ENCODE assay signal across 8 cellular contexts in the genomic region with DNA sequence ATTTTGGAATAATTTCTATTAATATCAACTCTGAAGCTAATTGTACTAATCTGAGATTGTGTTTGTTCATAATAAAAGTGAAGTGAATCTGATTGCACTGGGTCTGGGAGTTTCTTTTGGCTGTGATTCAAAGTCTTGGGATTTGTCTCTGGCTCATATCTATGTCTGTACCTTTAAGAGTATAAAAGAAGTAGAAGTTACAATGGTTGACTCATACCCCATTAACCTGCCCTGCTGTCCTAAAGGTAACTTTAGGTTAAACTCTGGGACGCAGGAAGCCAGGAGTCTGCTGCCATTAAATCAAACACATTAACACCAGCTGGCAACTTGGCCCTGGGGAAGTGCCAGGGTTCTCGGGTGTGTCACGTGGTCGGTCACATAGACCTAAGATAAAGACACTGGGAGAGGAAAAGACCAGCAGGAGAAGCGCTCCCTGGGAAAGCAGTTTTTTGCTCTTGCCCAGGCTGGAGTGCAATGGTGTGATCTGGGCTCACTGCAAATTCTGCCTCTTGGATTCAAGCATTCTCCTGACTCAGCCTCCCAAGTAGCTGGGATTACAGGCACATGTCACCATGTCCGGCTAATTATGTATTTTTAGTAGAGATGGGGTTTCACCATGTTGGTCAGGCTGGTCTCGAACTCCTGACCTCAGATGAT. TPM values are rescaled to one million over a fixed set of nuclear protein-coding genes. Genes with fewer than 3 reads are reported as not detected.
DNase-seq lines count a peak whose midpoint lies in the region; ATAC-seq and TF ChIP-seq lines count a peak whose summit lies in the region.

No MANE protein-coding gene starts in this region.

- no TSS peak for BruUV-seq in mammary epithelial cell (replicated peaks; lab: Mats Ljungman, UMichigan)

- H3K79me2 ChIP-seq in mammary epithelial cell (ENCODE audit: insufficient read depth, low read length) = peaks cover 15% of the 10 kb centered on the region

- dilution Hi-C loops in mammary epithelial cell (cut with HindIII; ENCODE audit: low sequenced_read_pairs) = loop anchor here (5.0 kb wide), 1 partner anchor 32 kb away; no protein-coding TSS in a partner anchor

- H3K4me2 ChIP-seq in mammary epithelial cell (ENCODE audit: insufficient read depth, low read depth, low read length) = no peak overlapping the region

- CTCF ChIA-PET in mammary epithelial cell (lab: Charles Lee; ENCODE audit: low non-redundant PET) = no interaction called here

- peaks cover 1% of the 10 kb centered on the region for H4K20me1 ChIP-seq in mammary epithelial cell (ENCODE audit: insufficient read depth, low read length)

- H2AFZ ChIP-seq in mammary epithelial cell (ENCODE audit: low read depth, low read length) = no peak overlapping the region

- H3K4me1 ChIP-seq in mammary epithelial cell (ENCODE audit: insufficient read depth, low read length) = peaks cover 38% of the 10 kb centered on the region
- H3K4me1 ChIP-seq in urinary bladder (ENCODE audit: insufficient read depth) = no peaks in the 10 kb centered on the region

- DNase-seq in ELR (ENCODE audit: low read depth) (peak; percentile 69), NCI-H226 (peak; percentile 92), mammary epithelial cell (peak; percentile 90), left lobe of liver (ENCODE audit: low spot score) (peak; percentile 97), NCI-H1417 treated with DMSO at 0.1 percent for 48 hours (lab: John Stamatoyannopoulos, UW) (no peak), activated gamma-delta T cell treated with Interleukin-2 at 50 U/mL for 16 hours (no peak)
- no peak for DNase-seq in stimulated activated naive CD4-positive, alpha-beta T cell treated with Interleukin-2 at 50 U/mL for 16 hours (lab: John Stamatoyannopoulos, UW)

- WGBS in mammary epithelial cell (ENCODE audit: low coverage, missing lambda C conversion rate) = 27% methylated on average over 7 of the region's 7 CpGs
- 28% methylated on average over 7 of the region's 7 CpGs for WGBS in urinary bladder

- in situ Hi-C loops in mammary epithelial cell (cut with MboI; ENCODE audit: low sequenced_read_pairs in 2 of 2) = no loop called here

- no peaks in the 10 kb centered on the region for H3K9me3 ChIP-seq in mammary epithelial cell (replicated peaks; ENCODE audit: insufficient read depth, low read length)

- H3K27me3 ChIP-seq in mammary epithelial cell (ENCODE audit: insufficient read depth, low read length) = no peaks in the 10 kb centered on the region

- intact Hi-C loops in mammary epithelial cell (cut with micrococcal nuclease) = loop anchor here (1.0 kb wide), 1 partner anchor 8 kb away; no protein-coding TSS in a partner anchor

- H3K27ac ChIP-seq in mammary epithelial cell (ENCODE audit: insufficient read depth, low read depth, low read length) = peak overlapping the region; percentile 76
- peak overlapping the region; percentile 3 for H3K27ac ChIP-seq in urinary bladder (ENCODE audit: low read depth)

- ATAC-seq in left lobe of liver = peak; percentile 83

- no peak for TF ChIP-seq CTCF in mammary epithelial cell (conservative IDR thresholded peaks at IDR 0.05 in 1 of 2, IDR thresholded peaks at IDR 0.05 in 1 of 2; ENCODE audit: extremely low read depth in 1 of 2, insufficient read depth in 1 of 2, low read depth in 1 of 2, low read length in 2 of 2)

- no peak overlapping the region for H3K4me3 ChIP-seq in mammary epithelial cell (replicated peaks in 1 of 3; ENCODE audit: insufficient read depth in 1 of 3, low read depth in 2 of 3, low read length in 3 of 3)
- H3K4me3 ChIP-seq in urinary bladder (ENCODE audit: low read depth, low read length) = no peak overlapping the region

- peaks cover 7% of the 10 kb centered on the region for H3K36me3 ChIP-seq in mammary epithelial cell (ENCODE audit: insufficient read depth, low read length)
- peaks cover 3% of the 10 kb centered on the region for H3K36me3 ChIP-seq in urinary bladder (ENCODE audit: insufficient read depth)

- no peak overlapping the region for H3K9ac ChIP-seq in mammary epithelial cell (ENCODE audit: insufficient read depth, low read length)

RNA-seq across cellular contexts. Expression of a gene that starts 17.8 kb away (rescaled TPM):
- 100 to 1,000 TPM; 348 to 939 TPM for total RNA-seq in mammary epithelial cell
- 1,049 TPM for polyA plus RNA-seq in mammary epithelial cell
- polyA minus RNA-seq in mammary epithelial cell = 2,037 TPM
- 257 TPM for total RNA-seq in left lobe of liver
- 35.2 TPM for total RNA-seq in urinary bladder
- 66.4 TPM for polyA plus RNA-seq in urinary bladder

RNA-seq across cellular contexts. Expression of a gene that starts 34.8 kb away (rescaled TPM):
- not detected for total RNA-seq in mammary epithelial cell
- not detected for polyA plus RNA-seq in mammary epithelial cell
- polyA minus RNA-seq in mammary epithelial cell = not detected
- total RNA-seq in left lobe of liver = 0.20 TPM
- total RNA-seq in urinary bladder = not detected
- polyA plus RNA-seq in urinary bladder = not detected

Comparison
In these comparisons a context has a peak if more than half of its experiments do, and no peak if none do; other contexts are left out.
1. DNase-seq: peak in ELR (single experiment), NCI-H226 (single experiment), mammary epithelial cell (single experiment) and left lobe of liver (single experiment); none in stimulated activated naive CD4-positive, alpha-beta T cell treated with Interleukin-2 at 50 U/mL for 16 hours (single experiment), NCI-H1417 treated with DMSO at 0.1 percent for 48 hours (single experiment) and activated gamma-delta T cell treated with Interleukin-2 at 50 U/mL for 16 hours (single experiment).